In genomic region chr9:29332789-29333188, GRCh38 we compare ENCODE assay signal across 21 cellular contexts.
A peak's percentile ranks its signal among the peaks of the same experiment; 100 is the strongest.
DNase-seq lines count a peak whose midpoint lies in the region; TF ChIP-seq lines count a peak whose summit lies in the region.
"Had no signal": no experiment of that assay in that cellular context is flagged by ENCODE, and none has a peak within 500 bp of the region (broad histone marks: within the 10 kb centered on the region; RNA-seq: fewer than 3 reads in every experiment).

No MANE protein-coding gene starts in this region.

- TF ChIP-seq CTCF in fibroblast of villous mesenchyme (IDR thresholded peaks at IDR 0.05; ENCODE audit: insufficient read depth, low read depth, low read length) (no peak), osteocyte (IDR thresholded peaks at IDR 0.05) (no peak)

- no peaks in the 10 kb centered on the region for H3K27me3 ChIP-seq in adipocyte (replicated peaks; ENCODE audit: control insufficient read depth, insufficient read depth, low read length)
- H3K27me3 ChIP-seq: neural progenitor cell, right atrium auricular region, thyroid gland had no signal

- H3K4me1 Mint-ChIP-seq in osteocyte (ENCODE audit: unreplicated experiment): peaks cover 2% of the 10 kb centered on the region
- H3K4me1 Mint-ChIP-seq: CD8-positive, alpha-beta memory T cell; neural progenitor cell had no signal

- no peaks in the 10 kb centered on the region for H3K27me3 Mint-ChIP-seq in osteocyte (ENCODE audit: unreplicated experiment)
- H3K27me3 Mint-ChIP-seq: CD8-positive, alpha-beta memory T cell had no signal

- H3K4me3 Mint-ChIP-seq in osteocyte (ENCODE audit: unreplicated experiment): no peak overlapping the region
- H3K4me3 Mint-ChIP-seq: CD8-positive, alpha-beta memory T cell; neural progenitor cell had no signal

- H3K27ac Mint-ChIP-seq in osteocyte (ENCODE audit: unreplicated experiment): no peak overlapping the region
- H3K27ac Mint-ChIP-seq: activated naive CD4-positive, alpha-beta T cell treated with anti-CD3 and anti-CD28 coated beads, Interleukin-2, amount 50 U/mL, for 72 hours; CD8-positive, alpha-beta memory T cell; neural progenitor cell had no signal

- no peak overlapping the region for H3K4me3 ChIP-seq in adipocyte (ENCODE audit: low read length)
- no peak overlapping the region for H3K4me3 ChIP-seq in fibroblast of villous mesenchyme (ENCODE audit: low read depth, low read length)
- H3K4me3 ChIP-seq: lung, neural progenitor cell, right atrium auricular region, thyroid gland had no signal

- H3K36me3 ChIP-seq in adipocyte (ENCODE audit: control insufficient read depth, insufficient read depth, low read length, severe bottlenecking): no peaks in the 10 kb centered on the region
- H3K36me3 ChIP-seq: neural progenitor cell, right atrium auricular region, thyroid gland had no signal

- no peak overlapping the region for H3K9ac ChIP-seq in adipocyte (ENCODE audit: low read length)
- H3K9ac ChIP-seq: neural progenitor cell had no signal

- no peaks in the 10 kb centered on the region for H3K36me3 Mint-ChIP-seq in osteocyte (ENCODE audit: unreplicated experiment)
- H3K36me3 Mint-ChIP-seq: activated naive CD4-positive, alpha-beta T cell treated with anti-CD3 and anti-CD28 coated beads, Interleukin-2, amount 50 U/mL, for 72 hours; CD8-positive, alpha-beta memory T cell; neural progenitor cell had no signal

- no peaks in the 10 kb centered on the region for H3K9me3 ChIP-seq in adipocyte (ENCODE audit: control insufficient read depth, low read length)
- H3K9me3 ChIP-seq: right atrium auricular region, thyroid gland had no signal

- H3K4me1 ChIP-seq in adipocyte (ENCODE audit: control insufficient read depth, insufficient read depth, low read length): no peaks in the 10 kb centered on the region
- H3K4me1 ChIP-seq: neural progenitor cell, right atrium auricular region, thyroid gland had no signal

- H3K9me3 Mint-ChIP-seq in osteocyte (ENCODE audit: unreplicated experiment): peaks cover 4% of the 10 kb centered on the region
- H3K9me3 Mint-ChIP-seq: neural progenitor cell had no signal

- DNase-seq in A172 (ENCODE audit: low spot score) (peak; percentile 83), HT1080 (ENCODE audit: low read depth) (peak; percentile 64), adipocyte (ENCODE audit: low read depth) (peak; percentile 42), fibroblast of villous mesenchyme (ENCODE audit: low read depth) (peak; percentile 73), osteocyte (ENCODE audit: extremely low spot score, unreplicated experiment) (no peak), SIG-M5 treated with dmso at 0.1 percent for 504 hours (lab: John Stamatoyannopoulos, UW; ENCODE audit: unreplicated experiment) (no peak), activated gamma-delta T cell treated with Interleukin-2 at 50 U/mL for 16 hours (no peak)
- no peak for DNase-seq in activated effector memory CD4-positive, alpha-beta T cell treated with anti-CD3 and anti-CD28 coated beads, Interleukin-2, amount 50 U/mL, for 16 hours
- DNase-seq: activated CD4-positive, alpha-beta T cell treated with anti-CD3 and anti-CD28 coated beads for 1 hour; activated CD8-positive, alpha-beta memory T cell treated with anti-CD3 and anti-CD28 coated beads, Interleukin-2, amount 50 U/mL, for 48 hours; CD8-positive, alpha-beta memory T cell; MV-4-11; NCI-H2081 treated with DMSO at 0.1 percent for 48 hours; NCI-H748 treated with DMSO at 0.1 percent for 48 hours; stimulated activated CD4-positive, alpha-beta T cell treated with anti-CD3 and anti-CD28 coated beads, Interleukin-4, amount 100 ng/mL, for 24 hours; T-helper 2 cell; thyroid gland had no signal

Comparison
In these comparisons a context has a peak if more than half of its experiments do, and no peak if none do; other contexts are left out.
1. DNase-seq: peak in A172 (single experiment), HT1080 (single experiment), adipocyte (single experiment) and fibroblast of villous mesenchyme (single experiment); none in osteocyte (single experiment), SIG-M5 treated with dmso at 0.1 percent for 504 hours (single experiment), activated effector memory CD4-positive, alpha-beta T cell treated with anti-CD3 and anti-CD28 coated beads, Interleukin-2, amount 50 U/mL, for 16 hours (single experiment) and activated gamma-delta T cell treated with Interleukin-2 at 50 U/mL for 16 hours (single experiment).